11 cellular contexts compared by ENCODE assay signal in the genomic region with DNA sequence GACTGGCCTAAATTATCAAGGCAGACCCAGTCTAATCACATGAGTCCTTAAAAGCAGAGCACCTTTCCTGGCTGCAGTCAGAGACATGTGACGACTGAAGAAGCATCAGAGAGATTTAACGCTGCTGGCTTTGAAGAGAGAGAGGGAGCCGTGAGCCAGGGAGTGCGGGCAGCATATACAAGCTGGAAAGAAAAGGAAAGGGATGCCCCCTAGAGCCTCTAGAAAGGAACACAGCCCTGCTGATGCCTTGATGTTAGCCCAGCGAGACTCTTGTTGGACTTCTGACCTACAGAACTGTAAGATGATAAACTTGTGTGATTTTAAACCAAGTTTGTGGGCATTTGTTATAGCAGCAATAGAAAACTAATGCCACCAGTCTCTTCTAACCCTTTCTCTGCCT.
DNase-seq lines count a peak whose midpoint lies in the region; ATAC-seq and TF ChIP-seq lines count a peak whose summit lies in the region.
"Had no signal": no experiment of that assay in that cellular context is flagged by ENCODE, and none has a peak within 500 bp of the region (broad histone marks: within the 10 kb centered on the region; RNA-seq: fewer than 3 reads in every experiment).

No MANE protein-coding gene starts in this region.

- CTCF ChIA-PET in HEK293T (lab: Yijun Ruan, JAX): no interaction called here

- ATAC-seq in SK-N-SH treated with all-trans-retinoic acid at 6 μM for 48 hours (peak; percentile 58), HG03280 (IDR thresholded peaks at IDR 0.05; ENCODE audit: unreplicated experiment) (no peak), HG03565 (IDR thresholded peaks at IDR 0.05; ENCODE audit: unreplicated experiment) (no peak)

- POLR2A ChIA-PET in HEK293T (lab: Yijun Ruan, JAX): no interaction called here

- DNase-seq in EH (ENCODE audit: low read depth) (peak; percentile 11), HEK293T (ENCODE audit: extremely low spot score) (peak; percentile 20), iris pigment epithelial cell (ENCODE audit: low read depth) (peak; percentile 15)
- DNase-seq in activated naive CD4-positive, alpha-beta T cell treated with anti-CD3 and anti-CD28 coated beads, Interleukin-2, amount 50 U/mL, for 16 hours: no peak
- no peak for DNase-seq in activated naive CD4-positive, alpha-beta T cell (lab: John Stamatoyannopoulos, UW)
- DNase-seq: activated CD4-positive, CD25-positive, alpha-beta regulatory T cell; midbrain; NCI-H526 treated with DMSO at 0.1 percent for 48 hours had no signal

TF ChIP-seq in HEK293T, 16 proteins besides CTCF, POLR2A, EP300 and RAD21:
- TF ChIP-seq ARNT (IDR thresholded peaks at IDR 0.05): no peak
- TF ChIP-seq HDGF (IDR thresholded peaks at IDR 0.05; ENCODE audit: borderline replicate concordance): no peak
- TF ChIP-seq TARDBP (IDR thresholded peaks at IDR 0.05): no peak
- no peak for TF ChIP-seq ZNF384 (IDR thresholded peaks at IDR 0.05)
- TF ChIP-seq NFRKB (IDR thresholded peaks at IDR 0.05): no peak
- no peak for TF ChIP-seq CTBP1 (IDR thresholded peaks at IDR 0.05; ENCODE audit: borderline replicate concordance)
- no peak for TF ChIP-seq LEF1 (IDR thresholded peaks at IDR 0.05; ENCODE audit: borderline replicate concordance)
- TF ChIP-seq SUZ12 (IDR thresholded peaks at IDR 0.05): no peak

TF ChIP-seq in SK-N-SH treated with all-trans-retinoic acid at 6 μM for 48 hours, 23 proteins besides CTCF, POLR2A, EP300 and RAD21:
- TF ChIP-seq SNAI2 (CRISPR knock-in tag; IDR thresholded peaks at IDR 0.05) (no peak), RARB (CRISPR knock-in tag; IDR thresholded peaks at IDR 0.05) (no peak), PPARA (CRISPR knock-in tag; IDR thresholded peaks at IDR 0.05; ENCODE audit: borderline replicate concordance) (no peak), OSR1 (CRISPR knock-in tag; IDR thresholded peaks at IDR 0.05) (no peak), ESRRG (CRISPR knock-in tag; IDR thresholded peaks at IDR 0.05) (no peak), ZNF565 (CRISPR knock-in tag; conservative IDR thresholded peaks at IDR 0.05; ENCODE audit: low read depth) (no peak), GLIS3 (CRISPR knock-in tag; IDR thresholded peaks at IDR 0.05) (no peak), CSRNP3 (CRISPR knock-in tag; IDR thresholded peaks at IDR 0.05) (no peak), BACH2 (CRISPR knock-in tag; IDR thresholded peaks at IDR 0.05; ENCODE audit: borderline replicate concordance) (no peak)
TF ChIP-seq in SK-N-SH treated with all-trans-retinoic acid at 6 μM for 48 hours: peak in this region for 0.

Comparison
In these comparisons a context has a peak if more than half of its experiments do, and no peak if none do; other contexts are left out.
1. DNase-seq: peak in EH (single experiment), HEK293T (single experiment) and iris pigment epithelial cell (single experiment); none in activated naive CD4-positive, alpha-beta T cell treated with anti-CD3 and anti-CD28 coated beads, Interleukin-2, amount 50 U/mL, for 16 hours (single experiment) and activated naive CD4-positive, alpha-beta T cell (0 of 4).